Comparison of ENCODE assay signal across 1 cellular context in genomic region chr6:87718662-87719433, GRCh38.
TF ChIP-seq lines count a peak whose summit lies in the region.

No MANE protein-coding gene starts in this region.

TF ChIP-seq in WTC11, 78 proteins besides CTCF, POLR2A, EP300 and RAD21 (continued from another document):
- TF ChIP-seq E2F1 (CRISPR knock-in tag; IDR thresholded peaks at IDR 0.05) = no peak
- no peak for TF ChIP-seq ZNF671 (CRISPR knock-in tag; IDR thresholded peaks at IDR 0.05)
- TF ChIP-seq OVOL2 (CRISPR knock-in tag; IDR thresholded peaks at IDR 0.05; ENCODE audit: borderline replicate concordance) = no peak
- TF ChIP-seq CBFB (CRISPR knock-in tag; IDR thresholded peaks at IDR 0.05; ENCODE audit: low read depth) = no peak
- TF ChIP-seq E2F5 (CRISPR knock-in tag; IDR thresholded peaks at IDR 0.05) = no peak
- no peak for TF ChIP-seq FOXP4 (CRISPR knock-in tag; IDR thresholded peaks at IDR 0.05)
- no peak for TF ChIP-seq ZSCAN18 (CRISPR knock-in tag; IDR thresholded peaks at IDR 0.05)
- TF ChIP-seq ZBTB43 (CRISPR knock-in tag; IDR thresholded peaks at IDR 0.05) = no peak
- TF ChIP-seq ETV6 (CRISPR knock-in tag; IDR thresholded peaks at IDR 0.05) = no peak
- TF ChIP-seq IRF2 (CRISPR knock-in tag; IDR thresholded peaks at IDR 0.05; ENCODE audit: borderline replicate concordance, low read depth) = no peak
- no peak for TF ChIP-seq NFATC4 (CRISPR knock-in tag; IDR thresholded peaks at IDR 0.05)
- no peak for TF ChIP-seq SMAD3 (CRISPR knock-in tag; IDR thresholded peaks at IDR 0.05; ENCODE audit: borderline replicate concordance)
- TF ChIP-seq GTF2I (CRISPR knock-in tag; conservative IDR thresholded peaks at IDR 0.05) = no peak
